Comparison of ENCODE assay signal across 1 cellular context in genomic region chr13:52599853-52600603, GRCh38.
TF ChIP-seq lines count a peak whose summit lies in the region.

No MANE protein-coding gene starts in this region.

TF ChIP-seq in HepG2, 621 proteins besides CTCF, POLR2A, EP300 and RAD21 (continued from another document):
- peak; percentile 28; the same call in 1 of the 2 replicates for TF ChIP-seq ARID4A (CRISPR knock-in tag; IDR thresholded peaks at IDR 0.05; ENCODE audit: borderline replicate concordance)
- peak; percentile 65 for TF ChIP-seq MAX (IDR thresholded peaks at IDR 0.05)
- no peak for TF ChIP-seq E2F5 (CRISPR knock-in tag; conservative IDR thresholded peaks at IDR 0.05)
- TF ChIP-seq RBM39 (IDR thresholded peaks at IDR 0.05; ENCODE audit: low read depth, low read length, poor library complexity, severe bottlenecking), result no peak
- peak; percentile 50 for TF ChIP-seq YY1 (IDR thresholded peaks at IDR 0.05; ENCODE audit: insufficient read depth, insufficient replicate concordance, low read depth, low read length)
- TF ChIP-seq ZNF687 (CRISPR knock-in tag; IDR thresholded peaks at IDR 0.05), result peak; percentile 83
- no peak for TF ChIP-seq AHR (CRISPR knock-in tag; IDR thresholded peaks at IDR 0.05)
- TF ChIP-seq GATAD2A (CRISPR knock-in tag; IDR thresholded peaks at IDR 0.05), result no peak
- TF ChIP-seq NR2C2 (CRISPR knock-in tag; IDR thresholded peaks at IDR 0.05; ENCODE audit: borderline replicate concordance), result 0 out of 2 replicates have a peak, but pooled peaks have one; percentile 37
- TF ChIP-seq ZNF362 (CRISPR knock-in tag; IDR thresholded peaks at IDR 0.05; ENCODE audit: borderline replicate concordance), result peak; percentile 11; the same call in 1 of the 2 replicates
- TF ChIP-seq ZFX (CRISPR knock-in tag; IDR thresholded peaks at IDR 0.05; ENCODE audit: low read depth), result peak; percentile 55; the same call in 1 of the 2 replicates
- peak; percentile 75 for TF ChIP-seq PHF8 (CRISPR knock-in tag; IDR thresholded peaks at IDR 0.05)
- peak; percentile 33; the same call in 1 of the 2 replicates for TF ChIP-seq SAP130 (CRISPR knock-in tag; IDR thresholded peaks at IDR 0.05; ENCODE audit: low read depth)
- peak; percentile 74 for TF ChIP-seq ZFY (CRISPR knock-in tag; IDR thresholded peaks at IDR 0.05)
- TF ChIP-seq ZNF263 (CRISPR knock-in tag; IDR thresholded peaks at IDR 0.05), result peak; percentile 46; the same call in 1 of the 2 replicates
- no peak for TF ChIP-seq GLI4 (CRISPR knock-in tag; IDR thresholded peaks at IDR 0.05; ENCODE audit: borderline replicate concordance)
